Comparison of ENCODE assay signal across 14 cellular contexts in the genomic region with DNA sequence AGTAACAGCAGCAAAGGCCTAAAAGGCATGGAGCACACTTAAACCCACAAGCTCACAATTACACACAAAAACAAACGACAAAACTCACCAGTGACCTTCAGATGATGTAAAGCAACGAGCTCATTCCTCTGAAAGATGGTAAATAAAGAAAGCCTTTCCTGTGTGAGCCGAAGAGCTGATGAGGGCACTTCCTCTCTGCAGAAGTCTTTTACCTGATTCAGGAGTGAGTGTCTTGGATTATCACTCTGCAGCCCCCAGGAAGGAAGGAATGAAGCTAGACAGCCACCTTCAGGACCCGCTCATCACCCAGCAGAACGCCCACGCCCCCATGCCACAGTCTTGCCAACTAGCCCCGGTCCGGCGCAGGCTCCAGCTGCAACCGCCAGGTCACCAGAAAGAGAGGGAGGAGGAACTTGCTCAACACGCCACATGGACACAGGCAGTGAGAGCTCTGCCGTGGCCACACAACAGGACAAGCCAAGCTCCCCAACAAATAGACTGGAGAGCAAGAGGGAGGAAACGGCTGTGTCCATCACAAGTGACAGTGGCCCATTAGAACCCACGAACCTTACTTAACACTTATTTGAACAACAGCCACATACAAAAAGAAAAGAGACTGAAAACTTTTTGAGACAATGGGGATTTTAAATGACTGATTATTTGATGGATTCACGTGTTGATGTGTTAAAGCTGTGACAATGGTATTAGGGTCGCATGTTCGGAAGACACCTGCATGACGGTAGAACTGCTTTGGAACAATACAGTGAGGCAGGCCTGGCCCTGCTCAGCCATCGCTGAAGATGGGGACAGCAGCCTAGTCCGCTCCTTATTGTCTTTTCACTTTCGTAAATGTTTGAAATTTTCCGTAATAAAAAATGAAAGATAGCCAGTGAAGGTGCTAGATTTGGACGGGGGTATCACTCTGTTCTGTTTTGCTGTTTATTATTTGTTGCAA.
DNase-seq lines count a peak whose midpoint lies in the region; ATAC-seq, FAIRE-seq and TF ChIP-seq lines count a peak whose summit lies in the region.
"Had no signal": no experiment of that assay in that cellular context is flagged by ENCODE, and none has a peak within 500 bp of the region (broad histone marks: within the 10 kb centered on the region; RNA-seq: fewer than 3 reads in every experiment).

No MANE protein-coding gene starts in this region.

- H3K27ac ChIP-seq in HepG2 (ENCODE audit: extremely low read length, insufficient read depth, low read length) (no peak overlapping the region), tibial nerve (peak overlapping the region; percentile 79 to 93 (median 88))
- H3K27ac ChIP-seq: epithelial cell of prostate had no signal

- H3K9ac ChIP-seq in HepG2 (ENCODE audit: insufficient read depth, low read depth, low read length) = no peak overlapping the region

- H2AFZ ChIP-seq in HepG2 (ENCODE audit: low read length) = no peak overlapping the region

- no TSS peak for BruUV-seq in HepG2 (replicated peaks; lab: Mats Ljungman, UMichigan)

- H3K27ac Mint-ChIP-seq in activated CD8-positive, alpha-beta memory T cell treated with anti-CD3 and anti-CD28 coated beads, Interleukin-2, amount 10 ng/mL, durations not matched to agents 7 days and 5 days = peak overlapping the region; percentile 98
- no peak overlapping the region for H3K27ac Mint-ChIP-seq in activated CD8-positive, alpha-beta T cell treated with anti-CD3 and anti-CD28 coated beads for 36 hours
- H3K27ac Mint-ChIP-seq: B cell had no signal

- no peak overlapping the region for H3K4me2 ChIP-seq in HepG2 (ENCODE audit: low read depth, low read length)

- TF ChIP-seq RAD21 in HepG2 (CRISPR knock-in tag; IDR thresholded peaks at IDR 0.05) = no peak

- in situ Hi-C loops in HepG2 (cut with HindIII; ENCODE audit: extremely low pct_ligation_motif_present, low pct_unique_long_range_greater_than_20kb) = no loop called here

- peaks cover 80% of the 10 kb centered on the region for H3K4me1 Mint-ChIP-seq in activated CD8-positive, alpha-beta memory T cell treated with anti-CD3 and anti-CD28 coated beads, Interleukin-2, amount 10 ng/mL, durations not matched to agents 7 days and 5 days
- peaks cover 41% of the 10 kb centered on the region for H3K4me1 Mint-ChIP-seq in activated CD8-positive, alpha-beta T cell treated with anti-CD3 and anti-CD28 coated beads for 36 hours (ENCODE audit: low read depth)

- peak; percentile 40 for DNase-seq in activated CD8-positive, alpha-beta memory T cell treated with anti-CD3 and anti-CD28 coated beads, Interleukin-2, amount 10 ng/mL, durations not matched to agents 7 days and 5 days
- no peak for DNase-seq in activated CD8-positive, alpha-beta memory T cell treated with anti-CD3 and anti-CD28 coated beads, Interleukin-2, amount 50 U/mL, for 4 hours
- DNase-seq in activated CD8-positive, alpha-beta T cell treated with anti-CD3 and anti-CD28 coated beads for 36 hours = peak; percentile 10
- DNase-seq in HepG2 (ENCODE audit: low spot score) (no peak), tibial nerve (ENCODE audit: low spot score in 2 of 2) (no peak), globus pallidus (ENCODE audit: low spot score) (no peak), activated gamma-delta T cell (lab: John Stamatoyannopoulos, UW) (no peak), erythroblast (lab: John Stamatoyannopoulos, UW) (no peak)
- DNase-seq: NCI-H2081, SW 1271 had no signal

- TF ChIP-seq CTCF in activated CD8-positive, alpha-beta T cell treated with anti-CD3 and anti-CD28 coated beads for 36 hours (IDR thresholded peaks at IDR 0.05) = no peak
- TF ChIP-seq CTCF in HepG2 (CRISPR knock-in tag; IDR thresholded peaks at IDR 0.05) = no peak
- no peak for TF ChIP-seq CTCF in tibial nerve (IDR thresholded peaks at IDR 0.05)

- peak overlapping the region; percentile 12 for H3K4me3 Mint-ChIP-seq in activated CD8-positive, alpha-beta memory T cell treated with anti-CD3 and anti-CD28 coated beads, Interleukin-2, amount 10 ng/mL, durations not matched to agents 7 days and 5 days
- H3K4me3 Mint-ChIP-seq in activated CD8-positive, alpha-beta T cell treated with anti-CD3 and anti-CD28 coated beads for 36 hours = no peak overlapping the region
- H3K4me3 Mint-ChIP-seq: B cell had no signal

- WGBS in HepG2 (ENCODE audit: low lambda C conversion rate) = 83% methylated on average over 19 of the region's 23 CpGs
- 69 to 73% methylated on average over 22 to 23 of the region's 23 CpGs for WGBS in tibial nerve, 2 donors

- intact Hi-C loops in activated CD8-positive, alpha-beta T cell treated with anti-CD3 and anti-CD28 coated beads for 36 hours (cut with micrococcal nuclease) = loop anchor here (5.0 kb wide), 1 partner anchor 124 kb away; no protein-coding TSS in a partner anchor
- intact Hi-C loops in HepG2 (cut with micrococcal nuclease; ENCODE audit: unreplicated experiment) = no loop called here

- H3K9me3 Mint-ChIP-seq in activated CD8-positive, alpha-beta memory T cell treated with anti-CD3 and anti-CD28 coated beads, Interleukin-2, amount 10 ng/mL, durations not matched to agents 7 days and 5 days (ENCODE audit: low read depth) = no peaks in the 10 kb centered on the region
- no peaks in the 10 kb centered on the region for H3K9me3 Mint-ChIP-seq in activated CD8-positive, alpha-beta T cell treated with anti-CD3 and anti-CD28 coated beads for 36 hours

- H3K27me3 ChIP-seq in HepG2 (ENCODE audit: control insufficient read depth in 1 of 2, insufficient read depth in 2 of 2, low read length in 2 of 2) (no peaks in the 10 kb centered on the region), tibial nerve (no peaks in the 10 kb centered on the region)
- H3K27me3 ChIP-seq: left lung had no signal

- H4K20me1 ChIP-seq in HepG2 (ENCODE audit: insufficient read depth, low read length) = peaks cover 41% of the 10 kb centered on the region

- no peaks in the 10 kb centered on the region; a peak in 1 of 5 replicates for H3K36me3 ChIP-seq in HepG2 (replicated peaks in 1 of 2; ENCODE audit: control insufficient read depth in 1 of 2, insufficient read depth in 2 of 2, low read length in 2 of 2)
- H3K36me3 ChIP-seq in tibial nerve = no peaks in the 10 kb centered on the region
- H3K36me3 ChIP-seq: left lung had no signal

- H3K79me2 ChIP-seq in HepG2 (ENCODE audit: insufficient read depth, low read length) = peaks cover 23% of the 10 kb centered on the region

- H3K27me3 Mint-ChIP-seq in activated CD8-positive, alpha-beta memory T cell treated with anti-CD3 and anti-CD28 coated beads, Interleukin-2, amount 10 ng/mL, durations not matched to agents 7 days and 5 days = peaks cover 8% of the 10 kb centered on the region
- H3K27me3 Mint-ChIP-seq in activated CD8-positive, alpha-beta T cell treated with anti-CD3 and anti-CD28 coated beads for 36 hours = peaks cover 13% of the 10 kb centered on the region

- ATAC-seq in activated CD8-positive, alpha-beta memory T cell treated with anti-CD3 and anti-CD28 coated beads, Interleukin-2, amount 10 ng/mL, durations not matched to agents 7 days and 5 days = no peak
- no peak for ATAC-seq in activated CD8-positive, alpha-beta T cell treated with anti-CD3 and anti-CD28 coated beads for 36 hours
- ATAC-seq in HepG2 = no peak

- H3K9me3 ChIP-seq in HepG2 (ENCODE audit: low read length) (no peaks in the 10 kb centered on the region), tibial nerve (no peaks in the 10 kb centered on the region)
- H3K9me3 ChIP-seq: left lung had no signal

- TF ChIP-seq POLR2A in HepG2 (IDR thresholded peaks at IDR 0.05; ENCODE audit: insufficient read depth in 1 of 2, low read depth in 2 of 2, low read length in 2 of 2) = no peak
- no peak for TF ChIP-seq POLR2A in tibial nerve (IDR thresholded peaks at IDR 0.05)
- TF ChIP-seq POLR2A in erythroblast (IDR thresholded peaks at IDR 0.05; ENCODE audit: low read length) = no peak

- POLR2A ChIA-PET in activated CD8-positive, alpha-beta T cell treated with anti-CD3 and anti-CD28 coated beads for 36 hours (lab: Charles Lee) = interaction anchor here (1.2 to 2.4 kb wide), 2 partner anchors 22 to 57 kb away, joined by 3 to 11 read pairs; no protein-coding TSS in a partner anchor
- POLR2A ChIA-PET in HepG2 (lab: Yijun Ruan, JAX) = interaction anchor here (0.9 kb wide), 1 partner anchor 23 kb away, joined by 4 read pairs; no protein-coding TSS in a partner anchor

- H3K4me3 ChIP-seq in HepG2 (replicated peaks in 1 of 3; ENCODE audit: insufficient read depth in 1 of 3, low read depth in 2 of 3, low read length in 3 of 3) = no peak overlapping the region
- H3K4me3 ChIP-seq in tibial nerve = no peak overlapping the region
- H3K4me3 ChIP-seq: left lung had no signal

- TF ChIP-seq EP300 in HepG2 (IDR thresholded peaks at IDR 0.05; ENCODE audit: low read depth in 2 of 2, low read length in 2 of 2) = no peak
- no peak for TF ChIP-seq EP300 in HepG2 (CRISPR knock-in tag; IDR thresholded peaks at IDR 0.05; ENCODE audit: borderline replicate concordance)
- TF ChIP-seq EP300 in tibial nerve (IDR thresholded peaks at IDR 0.05) = no peak

- CTCF ChIA-PET in activated CD8-positive, alpha-beta memory T cell treated with anti-CD3 and anti-CD28 coated beads, Interleukin-2, amount 10 ng/mL, durations not matched to agents 7 days and 5 days (lab: Charles Lee) = interaction anchor here (1.0 to 3.8 kb wide), 6 partner anchors 11 to 57 kb away, joined by 3 to 24 read pairs (median 4); no protein-coding TSS in a partner anchor
- CTCF ChIA-PET in activated CD8-positive, alpha-beta T cell treated with anti-CD3 and anti-CD28 coated beads for 36 hours (lab: Charles Lee) = interaction anchor here (0.7 to 1.7 kb wide), 2 partner anchors 14 to 30 kb away, joined by 3 to 4 read pairs; no protein-coding TSS in a partner anchor
- CTCF ChIA-PET in HepG2 (lab: Yijun Ruan, JAX; ENCODE audit: low intra/inter-chr PET ratio, low total read pairs) = no interaction called here

- H3K36me3 Mint-ChIP-seq in activated CD8-positive, alpha-beta memory T cell treated with anti-CD3 and anti-CD28 coated beads, Interleukin-2, amount 10 ng/mL, durations not matched to agents 7 days and 5 days = peaks cover 11% of the 10 kb centered on the region
- peaks cover 6% of the 10 kb centered on the region for H3K36me3 Mint-ChIP-seq in activated CD8-positive, alpha-beta T cell treated with anti-CD3 and anti-CD28 coated beads for 36 hours (ENCODE audit: low read depth)

- peak; percentile 56 for FAIRE-seq in HepG2 (lab: Jason Lieb, UNC)
- FAIRE-seq: GM12892 had no signal

- peaks cover 23% of the 10 kb centered on the region for H3K4me1 ChIP-seq in HepG2 (ENCODE audit: insufficient read depth, low read length)
- peaks cover 0 to 74% (median 41%) of the 10 kb centered on the region in 4 donors for H3K4me1 ChIP-seq in tibial nerve

TF ChIP-seq in HepG2, 621 proteins besides CTCF, POLR2A, EP300 and RAD21 (continues in another document):
- TF ChIP-seq TEAD3 (CRISPR knock-in tag; optimal IDR thresholded peaks at IDR 0.05; ENCODE audit: borderline replicate concordance) = no peak
- no peak for TF ChIP-seq ZNF224 (CRISPR knock-in tag; IDR thresholded peaks at IDR 0.05)

Comparison
In these comparisons a context has a peak if more than half of its experiments do, and no peak if none do; other contexts are left out.
1. DNase-seq: peak in activated CD8-positive, alpha-beta memory T cell treated with anti-CD3 and anti-CD28 coated beads, Interleukin-2, amount 10 ng/mL, durations not matched to agents 7 days and 5 days (single experiment) and activated CD8-positive, alpha-beta T cell treated with anti-CD3 and anti-CD28 coated beads for 36 hours (single experiment); none in activated CD8-positive, alpha-beta memory T cell treated with anti-CD3 and anti-CD28 coated beads, Interleukin-2, amount 50 U/mL, for 4 hours (single experiment), HepG2 (single experiment), tibial nerve (0 of 2), globus pallidus (single experiment), activated gamma-delta T cell (single experiment) and erythroblast (0 of 2).